5 cellular contexts compared by ENCODE assay signal in the genomic region with DNA sequence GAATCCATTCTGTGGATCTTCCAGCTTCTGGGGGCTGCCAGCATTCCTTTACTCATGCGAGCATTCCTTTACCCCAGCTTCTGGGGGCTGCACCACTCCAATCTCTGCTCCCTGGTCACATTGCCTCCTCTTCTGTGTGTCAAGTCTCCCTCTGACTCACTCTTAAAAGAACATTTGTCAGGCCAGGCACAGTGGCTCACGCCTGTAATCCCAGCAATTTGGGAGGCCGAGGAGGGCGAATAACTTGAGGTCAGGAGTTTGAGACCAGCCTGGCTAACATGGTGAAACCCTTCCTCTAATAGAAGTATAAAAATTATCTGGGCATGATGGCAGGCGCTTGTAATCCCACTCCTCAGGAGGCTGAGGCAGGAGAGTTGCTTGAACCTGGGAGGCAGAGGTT.
DNase-seq lines count a peak whose midpoint lies in the region; TF ChIP-seq lines count a peak whose summit lies in the region.
"Not testable (repeated sequence)": the region's sequence is repeated elsewhere in the genome, so short reads cannot be mapped to it uniquely, and the experiment has no call there.

No MANE protein-coding gene starts in this region.

- intact Hi-C loops in PC-9 (cut with micrococcal nuclease; ENCODE audit: unreplicated experiment): not testable (repeated sequence)

- TSS peak; percentile 14 for BruUV-seq in PC-9 (replicated peaks; lab: Mats Ljungman, UMichigan)

- POLR2A ChIA-PET in PC-9 (lab: Charles Lee; ENCODE audit: unreplicated experiment): not testable (repeated sequence)

- in situ Hi-C loops in GM23248 (cut with MboI); brain microvascular endothelial cell (cut with HindIII; ENCODE audit: low pct_ligation_motif_present, low sequenced_read_pairs): not testable (repeated sequence)

- H3K4me3 ChIP-seq in GM23248; PC-9; SK-N-MC; brain microvascular endothelial cell (ENCODE audit: low read depth, low read length); mesodermal cell (ENCODE audit: extremely low read depth, insufficient read depth, low read length, poor library complexity, severe bottlenecking): not testable (repeated sequence)

- H2AFZ ChIP-seq in GM23248, PC-9: not testable (repeated sequence)

- not testable (repeated sequence) for H3K9me3 ChIP-seq in GM23248 (ENCODE audit: low read depth); PC-9 (ENCODE audit: insufficient read depth, low read depth); SK-N-MC (ENCODE audit: low read depth, low read length); mesodermal cell (ENCODE audit: control insufficient read depth, low read length)

- CTCF ChIA-PET in PC-9 (lab: Charles Lee): not testable (repeated sequence)

- not testable (repeated sequence) for H3K9ac ChIP-seq in GM23248; SK-N-MC (ENCODE audit: insufficient read length)

- not testable (repeated sequence) for H3K4me2 ChIP-seq in GM23248 (ENCODE audit: unreplicated experiment); PC-9

- H3K27ac ChIP-seq in GM23248: peak overlapping the region; percentile 62
- H3K27ac ChIP-seq in PC-9, brain microvascular endothelial cell: not testable (repeated sequence)
- H3K27ac ChIP-seq in SK-N-MC: peak overlapping the region; percentile 85; the same call in 1 of the 2 replicates
- peak overlapping the region; percentile 74 for H3K27ac ChIP-seq in mesodermal cell (ENCODE audit: low read depth, low read length, severe bottlenecking)

- H3K4me1 ChIP-seq in GM23248 (ENCODE audit: insufficient read depth); PC-9 (replicated peaks; ENCODE audit: insufficient read depth); mesodermal cell (ENCODE audit: control insufficient read depth, insufficient read depth, low read length, poor library complexity, severe bottlenecking): not testable (repeated sequence)

- TF ChIP-seq CTCF in PC-9 (conservative IDR thresholded peaks at IDR 0.05); brain microvascular endothelial cell (IDR thresholded peaks at IDR 0.05; ENCODE audit: low read depth, low read length, missing control alignments): not testable (repeated sequence)

- H4K20me1 ChIP-seq in GM23248 (ENCODE audit: insufficient read depth); PC-9 (ENCODE audit: insufficient read depth): not testable (repeated sequence)

- not testable (repeated sequence) for H3K79me2 ChIP-seq in GM23248 (ENCODE audit: insufficient read depth); PC-9 (ENCODE audit: low read depth)

- 23 to 48% methylated on average over 4 of the region's 5 CpGs for WGBS in GM23248 (ENCODE audit: low coverage in 1 of 2, low lambda C conversion rate in 2 of 2, missing lambda C conversion rate in 2 of 2), 2 experiments
- WGBS in mesodermal cell (ENCODE audit: insufficient coverage in 2 of 2), 2 experiments: no CpG with 5 or more reads among the region's 5 CpGs

- DNase-seq in GM23248; PC-9; SK-N-MC (ENCODE audit: low read depth, low spot score): not testable (repeated sequence)
- peak; percentile 51 for DNase-seq in brain microvascular endothelial cell

- not testable (repeated sequence) for H3K36me3 ChIP-seq in GM23248 (ENCODE audit: low read depth); PC-9 (ENCODE audit: low read depth); SK-N-MC (ENCODE audit: insufficient read depth, low read length); brain microvascular endothelial cell (replicated peaks); mesodermal cell (ENCODE audit: control insufficient read depth, insufficient read depth, low read length)

- not testable (repeated sequence) for H3F3A ChIP-seq in GM23248 (ENCODE audit: insufficient read depth); PC-9 (ENCODE audit: insufficient read depth, low read depth)

- not testable (repeated sequence) for H3K9me2 ChIP-seq in GM23248 (ENCODE audit: insufficient read depth); PC-9 (ENCODE audit: insufficient read depth)

- H3K27me3 ChIP-seq in GM23248 (replicated peaks; ENCODE audit: insufficient read depth); PC-9 (ENCODE audit: insufficient read depth, low read depth); brain microvascular endothelial cell (replicated peaks): not testable (repeated sequence)
